14 cellular contexts compared by ENCODE assay signal in genomic region chr2:172640389-172640788, GRCh38.
DNase-seq lines count a peak whose midpoint lies in the region; TF ChIP-seq lines count a peak whose summit lies in the region.
"Had no signal": no experiment of that assay in that cellular context is flagged by ENCODE, and none has a peak within 500 bp of the region (broad histone marks: within the 10 kb centered on the region; RNA-seq: fewer than 3 reads in every experiment).

No MANE protein-coding gene starts in this region.

- H3K4me3 ChIP-seq in ACC112 (ENCODE audit: low read depth, low read length) (no peak overlapping the region), GM23248 (no peak overlapping the region), fibroblast of lung (replicated peaks in 1 of 4; ENCODE audit: control extremely low read depth in 1 of 4, insufficient read depth in 1 of 4, low read depth in 3 of 4, low read length in 4 of 4) (no peak overlapping the region), mesendoderm (ENCODE audit: low read length) (no peak overlapping the region)
- H3K4me3 ChIP-seq: vagina had no signal

- H2BK120ac ChIP-seq in mesendoderm (ENCODE audit: low read depth, low read length), result no peak overlapping the region

- peaks cover 24% of the 10 kb centered on the region for H3F3A ChIP-seq in GM23248 (ENCODE audit: insufficient read depth)

- H3K9me2 ChIP-seq in GM23248 (ENCODE audit: insufficient read depth), result no peaks in the 10 kb centered on the region

- no peak overlapping the region for H3K9ac ChIP-seq in GM23248
- H3K9ac ChIP-seq in fibroblast of lung (ENCODE audit: insufficient read depth, low read length), result no peak overlapping the region
- H3K9ac ChIP-seq in mesendoderm (ENCODE audit: low read length), result no peak overlapping the region

- H3K23ac ChIP-seq in mesendoderm (ENCODE audit: low read length), result no peak overlapping the region

- DNase-seq in GM23248, result peak; percentile 36
- DNase-seq in NCI-H460 (ENCODE audit: extremely low read depth, low read depth), result peak; percentile 77
- peak; percentile 5 to 69 for DNase-seq in fibroblast of lung (ENCODE audit: low read depth in 2 of 2)
- no peak for DNase-seq in stimulated activated CD4-positive, alpha-beta T cell treated with anti-CD3 and anti-CD28 coated beads, Interleukin-4, amount 100 ng/mL, for 24 hours
- DNase-seq in mesendoderm, result no peak
- no peak for DNase-seq in nucleus accumbens (lab: John Stamatoyannopoulos, UW)
- no peak for DNase-seq in SW480 (ENCODE audit: low spot score)
- DNase-seq: activated CD4-positive, CD25-positive, alpha-beta regulatory T cell; CD8-positive, alpha-beta memory T cell; foreskin melanocyte; NCI-H1092 treated with DMSO at 0.1 percent for 48 hours; NCI-H446 had no signal

- no peak for TF ChIP-seq CTCF in fibroblast of lung (conservative IDR thresholded peaks at IDR 0.05 in 1 of 2, IDR thresholded peaks at IDR 0.05 in 1 of 2; ENCODE audit: low read depth in 1 of 2, low read length in 2 of 2)

- H3K36me3 ChIP-seq in ACC112 (ENCODE audit: insufficient read depth, low read length) (no peaks in the 10 kb centered on the region), GM23248 (ENCODE audit: low read depth) (no peaks in the 10 kb centered on the region), fibroblast of lung (ENCODE audit: control insufficient read depth, insufficient read depth, low read length) (no peaks in the 10 kb centered on the region), mesendoderm (ENCODE audit: control insufficient read depth, insufficient read depth, low read length) (no peaks in the 10 kb centered on the region)
- H3K36me3 ChIP-seq: vagina had no signal

- no peak overlapping the region for H4K8ac ChIP-seq in mesendoderm (ENCODE audit: low read depth, low read length)

- H3K4me1 ChIP-seq in ACC112 (ENCODE audit: control insufficient read depth, insufficient read depth, low read length, unreplicated experiment) (peaks cover 15% of the 10 kb centered on the region), GM23248 (ENCODE audit: insufficient read depth) (peaks cover 33% of the 10 kb centered on the region), fibroblast of lung (ENCODE audit: control insufficient read depth, extremely low read depth, insufficient read depth, low read length) (peaks cover 12% of the 10 kb centered on the region), mesendoderm (ENCODE audit: control insufficient read depth, low read depth, low read length) (no peaks in the 10 kb centered on the region)
- H3K4me1 ChIP-seq: vagina had no signal

- no peak overlapping the region for H4K5ac ChIP-seq in mesendoderm (ENCODE audit: low read length)

- H3K4me2 ChIP-seq in GM23248 (ENCODE audit: unreplicated experiment) (peak overlapping the region; percentile 37), fibroblast of lung (ENCODE audit: extremely low read depth, insufficient read depth, low read length) (no peak overlapping the region), mesendoderm (ENCODE audit: low read length) (no peak overlapping the region)

- H4K20me1 ChIP-seq in GM23248 (ENCODE audit: insufficient read depth) (no peaks in the 10 kb centered on the region), fibroblast of lung (ENCODE audit: control insufficient read depth, extremely low read depth, insufficient read depth, low read length) (no peaks in the 10 kb centered on the region)

- H3K27me3 ChIP-seq in ACC112 (ENCODE audit: insufficient read depth, low read length) (no peaks in the 10 kb centered on the region), GM23248 (replicated peaks; ENCODE audit: insufficient read depth) (no peaks in the 10 kb centered on the region), fibroblast of lung (ENCODE audit: control insufficient read depth, insufficient read depth, low read length) (no peaks in the 10 kb centered on the region), mesendoderm (ENCODE audit: insufficient read depth, low read length, poor library complexity) (no peaks in the 10 kb centered on the region)
- H3K27me3 ChIP-seq: vagina had no signal

- no peak overlapping the region for H2AK5ac ChIP-seq in mesendoderm (ENCODE audit: low read length)

- no peak overlapping the region for H3K56ac ChIP-seq in mesendoderm (ENCODE audit: low read length)

- no peak overlapping the region for H3K18ac ChIP-seq in mesendoderm (ENCODE audit: low read length)

- no peaks in the 10 kb centered on the region for H3K79me1 ChIP-seq in mesendoderm (ENCODE audit: low read length)

- no peaks in the 10 kb centered on the region for H3K9me3 ChIP-seq in GM23248 (ENCODE audit: low read depth)
- H3K9me3 ChIP-seq in fibroblast of lung (ENCODE audit: control insufficient read depth, insufficient read depth, low read depth, low read length), result no peaks in the 10 kb centered on the region
- H3K9me3 ChIP-seq: vagina had no signal

- H3K79me2 ChIP-seq in ACC112 (ENCODE audit: control insufficient read depth, insufficient read depth, low read length, unreplicated experiment) (no peaks in the 10 kb centered on the region), GM23248 (ENCODE audit: insufficient read depth) (no peaks in the 10 kb centered on the region), fibroblast of lung (ENCODE audit: control insufficient read depth, insufficient read depth, low read length) (no peaks in the 10 kb centered on the region), mesendoderm (ENCODE audit: control insufficient read depth, insufficient read depth, low read length) (no peaks in the 10 kb centered on the region)

- H3K27ac ChIP-seq in ACC112 (ENCODE audit: low read depth, low read length) (peak overlapping the region; percentile 38), GM23248 (peak overlapping the region; percentile 80), fibroblast of lung (ENCODE audit: insufficient read depth, low read length) (peak overlapping the region; percentile 84), mesendoderm (ENCODE audit: low read depth, low read length) (no peak overlapping the region)
- H3K27ac ChIP-seq: vagina had no signal

- in situ Hi-C loops in GM23248 (cut with MboI), result no loop called here

- no peak overlapping the region for H2BK15ac ChIP-seq in mesendoderm (replicated peaks; ENCODE audit: low read depth)

- no peak overlapping the region for H3K4ac ChIP-seq in mesendoderm (ENCODE audit: low read depth, low read length)

- no peak overlapping the region for H2BK5ac ChIP-seq in mesendoderm (ENCODE audit: low read length)

- no peak overlapping the region for H2AFZ ChIP-seq in ACC112 (ENCODE audit: low read length, unreplicated experiment)
- no peak overlapping the region; the same call in 1 of the 2 replicates for H2AFZ ChIP-seq in GM23248
- H2AFZ ChIP-seq in fibroblast of lung (ENCODE audit: low read length), result peak overlapping the region; percentile 8

Comparison
In these comparisons a context has a peak if more than half of its experiments do, and no peak if none do; other contexts are left out.
1. DNase-seq: peak in GM23248 (single experiment), NCI-H460 (single experiment) and fibroblast of lung (2 of 2); none in stimulated activated CD4-positive, alpha-beta T cell treated with anti-CD3 and anti-CD28 coated beads, Interleukin-4, amount 100 ng/mL, for 24 hours (single experiment), mesendoderm (single experiment), nucleus accumbens (0 of 56) and SW480 (single experiment).